In the genomic region with DNA sequence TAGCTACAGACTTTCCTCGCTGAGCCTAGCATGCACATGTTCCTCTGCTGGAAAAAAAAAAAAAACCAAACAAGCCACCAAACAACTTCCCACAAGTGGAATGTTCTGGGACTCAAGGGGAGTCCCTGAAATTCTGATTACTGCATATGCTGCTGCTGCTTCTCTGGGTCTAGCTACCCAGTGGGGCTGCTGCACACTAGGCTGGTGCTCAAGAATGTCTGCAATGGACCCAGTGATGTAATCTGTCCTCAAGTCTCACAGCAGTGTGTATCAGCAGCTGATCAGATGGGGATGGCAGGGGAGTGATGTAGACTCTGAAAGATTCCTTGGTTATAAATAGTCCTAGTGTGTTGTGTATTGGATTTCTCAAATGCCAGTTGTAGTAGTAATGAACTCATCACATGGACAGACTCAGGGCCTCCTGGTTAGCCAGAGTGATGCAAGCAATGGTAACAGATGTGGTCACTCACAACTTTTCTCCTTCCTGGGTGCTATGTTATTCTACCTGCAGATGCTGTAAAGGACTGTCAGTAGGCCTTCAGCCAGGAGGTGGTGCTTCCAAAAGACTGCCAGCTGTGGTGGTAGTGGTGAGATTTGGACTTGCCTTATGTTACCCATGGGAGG, we compare ENCODE assay signal across 8 cellular contexts. TPM values are rescaled to one million over a fixed set of nuclear protein-coding genes. Genes with fewer than 3 reads are reported as not detected.
"Had no signal": no experiment of that assay in that cellular context is flagged by ENCODE, and none has a peak within 500 bp of the region (broad histone marks: within the 10 kb centered on the region; RNA-seq: fewer than 3 reads in every experiment).

No MANE protein-coding gene starts in this region.

RNA-seq across cellular contexts. Expression of a gene that starts 29.6 kb away (rescaled TPM):
- total RNA-seq: cardiac septum, gastroesophageal sphincter, hepatocyte had no signal
- polyA plus RNA-seq: hepatocyte had no signal

RNA-seq across cellular contexts. Expression of a gene that starts 41.0 kb away (rescaled TPM):
- total RNA-seq: cardiac septum, gastroesophageal sphincter, hepatocyte, lower leg skin, mesothelial cell of epicardium, right cardiac atrium, subcutaneous adipose tissue, tibial nerve had no signal
- polyA plus RNA-seq: hepatocyte, right cardiac atrium had no signal
